In genomic region chr14:23057757-23058653, GRCh38 we compare ENCODE assay signal across 8 cellular contexts. TPM values are rescaled to one million over a fixed set of nuclear protein-coding genes. Genes with fewer than 3 reads are reported as not detected.
DNase-seq lines count a peak whose midpoint lies in the region; ATAC-seq and TF ChIP-seq lines count a peak whose summit lies in the region.

No MANE protein-coding gene starts in this region.

- peak overlapping the region; percentile 58; the same call in 1 of the 2 replicates for H2AFZ ChIP-seq in PC-9

- no peak overlapping the region for H3K27ac ChIP-seq in PC-9
- H3K27ac ChIP-seq in right atrium auricular region: peak overlapping the region; percentile 55 to 69

- H3K36me3 ChIP-seq in PC-9 (ENCODE audit: low read depth): peaks cover 14% of the 10 kb centered on the region; the same call in 1 of the 2 replicates
- peaks cover 44% of the 10 kb centered on the region for H3K36me3 ChIP-seq in right atrium auricular region

- H3K4me1 ChIP-seq in PC-9 (replicated peaks; ENCODE audit: insufficient read depth): peaks cover 25% of the 10 kb centered on the region
- peaks cover 0 to 31% of the 10 kb centered on the region in 2 donors for H3K4me1 ChIP-seq in right atrium auricular region

- 0 out of 2 replicates have a peak, but pooled peaks cover 3% of the 10 kb centered on the region for H4K20me1 ChIP-seq in PC-9 (ENCODE audit: insufficient read depth)

- peaks cover 50% of the 10 kb centered on the region for H3F3A ChIP-seq in PC-9 (ENCODE audit: insufficient read depth, low read depth)

- TF ChIP-seq CTCF in PC-9 (conservative IDR thresholded peaks at IDR 0.05) (peak; percentile 82), right atrium auricular region (IDR thresholded peaks at IDR 0.05) (peak; percentile 83 to 99), retinal pigment epithelial cell (conservative IDR thresholded peaks at IDR 0.05; ENCODE audit: low read depth, low read length) (peak; percentile 89)

- intact Hi-C loops in PC-9 (cut with micrococcal nuclease; ENCODE audit: unreplicated experiment): loop anchor here (1.0 to 5.0 kb wide), 4 partner anchors 72 to 1141 kb away; partner anchors contain the start of gene PRMT5

- H3K9me3 ChIP-seq in PC-9 (ENCODE audit: insufficient read depth, low read depth) (no peaks in the 10 kb centered on the region), right atrium auricular region (no peaks in the 10 kb centered on the region)

- ATAC-seq in HG02588 (IDR thresholded peaks at IDR 0.05; ENCODE audit: unreplicated experiment): peak; percentile 53

- no peaks in the 10 kb centered on the region for H3K9me2 ChIP-seq in PC-9 (ENCODE audit: insufficient read depth)

- BruUV-seq in PC-9 (replicated peaks; lab: Mats Ljungman, UMichigan): TSS peak; percentile 17

- H3K79me2 ChIP-seq in PC-9 (ENCODE audit: low read depth): no peaks in the 10 kb centered on the region

- H3K4me2 ChIP-seq in PC-9: peak overlapping the region; percentile 90

- H3K4me3 ChIP-seq in PC-9 (peak overlapping the region; percentile 64; the same call in 1 of the 2 replicates), right atrium auricular region (peak overlapping the region; percentile 61 to 73), retinal pigment epithelial cell (ENCODE audit: low read length) (peak overlapping the region; percentile 57)

- CTCF ChIA-PET in PC-9 (lab: Charles Lee): interaction anchor here (0.5 to 1.2 kb wide), 11 partner anchors 11 to 1070 kb away, joined by 3 to 7 read pairs (median 5); partner anchors contain the start of genes AJUBA and HAUS4

- DNase-seq in GM03348 (ENCODE audit: low spot score): peak; percentile 90
- peak; percentile 59 to 86 for DNase-seq in PC-9
- peak; percentile 74 for DNase-seq in activated naive CD8-positive, alpha-beta T cell treated with anti-CD3 and anti-CD28 coated beads, Interleukin-2, amount 50 U/mL, for 16 hours (ENCODE audit: low read depth, low spot score)
- peak; percentile 86 for DNase-seq in right atrium auricular region (ENCODE audit: low spot score)
- peak; percentile 45 for DNase-seq in retinal pigment epithelial cell (ENCODE audit: low read depth)
- DNase-seq in NCI-H2081 (lab: John Stamatoyannopoulos, UW): no peak
- no peak for DNase-seq in NCI-H69 (lab: John Stamatoyannopoulos, UW)

- no peaks in the 10 kb centered on the region for H3K27me3 ChIP-seq in PC-9 (ENCODE audit: insufficient read depth, low read depth)
- no peaks in the 10 kb centered on the region for H3K27me3 ChIP-seq in right atrium auricular region

- POLR2A ChIA-PET in PC-9 (lab: Charles Lee; ENCODE audit: unreplicated experiment): interaction anchor here (0.6 to 1.0 kb wide), 2 partner anchors 37 to 101 kb away, joined by 4 read pairs; partner anchors contain the start of genes ACIN1 and HAUS4

RNA-seq across cellular contexts. Expression of gene CDH24, which starts 0.7 kb away (rescaled TPM):
- 16.4 and 18.8 TPM in 2 replicates for total RNA-seq in PC-9 (2021)
- total RNA-seq in right atrium auricular region: 1 to 10 TPM; 1.3 to 1.4 TPM

RNA-seq across cellular contexts. Expression of gene PSMB11, which starts 16.0 kb away (rescaled TPM):
- total RNA-seq in PC-9 (2021) (not detected in 2 replicates), right atrium auricular region (not detected)

RNA-seq across cellular contexts. Expression of gene PSMB5, which starts 23.3 kb away (rescaled TPM):
- total RNA-seq in PC-9 (2021) (122 and 146 TPM in 2 replicates), right atrium auricular region (100 to 1,000 TPM; 105 to 122 TPM)

RNA-seq across cellular contexts. Expression of gene ACIN1, which starts 36.9 kb away (rescaled TPM):
- total RNA-seq in PC-9 (2021) (113 and 171 TPM in 2 replicates), right atrium auricular region (10 to 100 TPM; 53.9 to 55.3 TPM)

RNA-seq across cellular contexts. Expression of gene C14orf119, which starts 37.3 kb away (rescaled TPM):
- total RNA-seq in PC-9 (2021): 26.8 and 46.5 TPM in 2 replicates
- 10 to 100 TPM; 13.5 to 23.7 TPM for total RNA-seq in right atrium auricular region

Comparison
In these comparisons a context has a peak if more than half of its experiments do, and no peak if none do; other contexts are left out.
1. DNase-seq: peak in GM03348 (single experiment), PC-9 (2 of 2), activated naive CD8-positive, alpha-beta T cell treated with anti-CD3 and anti-CD28 coated beads, Interleukin-2, amount 50 U/mL, for 16 hours (single experiment), right atrium auricular region (single experiment) and retinal pigment epithelial cell (single experiment); none in NCI-H2081 (0 of 2) and NCI-H69 (single experiment).
2. Peak in every context shown above with its lines, with median percentiles within 50 percentile points of each other: H3K4me3 ChIP-seq and CTCF ChIP-seq.